In genomic region chr12:2240984-2241383, GRCh38 we compare ENCODE assay signal across 23 cellular contexts.
"Had no signal": no experiment of that assay in that cellular context is flagged by ENCODE, and none has a peak within 500 bp of the region (broad histone marks: within the 10 kb centered on the region; RNA-seq: fewer than 3 reads in every experiment).

No MANE protein-coding gene starts in this region.

- H3K4me3 ChIP-seq: lung, prostate gland, testis, upper lobe of right lung had no signal

- H3K4me3 Mint-ChIP-seq: activated naive CD8-positive, alpha-beta T cell treated with anti-CD3 and anti-CD28 coated beads for 36 hours; activated T-cell treated with anti-CD3 and anti-CD28 coated beads, Interleukin-2, amount 50 U/mL, for 4 hours; natural killer cell treated with Interleukin-12 subunit alpha and Interleukin-12 subunit beta and Interleukin-15 and Interleukin-18, amount 100 ng/mL, for 72 hours; stimulated activated naive B cell treated with anti-CD40 and anti-IgM and Interleukin-4, amounts not matched to agents 10 μg/mL and 1 μg/mL and 100 μg/mL, for 72 hours; T-helper 1 cell treated with Interleukin-12 subunit alpha and Interleukin-12 subunit beta and Interleukin-4 antibody, amounts not matched to agents 30 μg/mL and 1 μg/mL, for 36 hours; WTC11 had no signal

- H3K27ac Mint-ChIP-seq: activated naive CD8-positive, alpha-beta T cell treated with anti-CD3 and anti-CD28 coated beads for 36 hours; natural killer cell treated with Interleukin-12 subunit alpha and Interleukin-12 subunit beta and Interleukin-15 and Interleukin-18, amount 100 ng/mL, for 72 hours; stimulated activated naive B cell treated with anti-CD40 and anti-IgM and Interleukin-4, amounts not matched to agents 10 μg/mL and 1 μg/mL and 100 μg/mL, for 72 hours; T-helper 1 cell treated with Interleukin-12 subunit alpha and Interleukin-12 subunit beta and Interleukin-4 antibody, amounts not matched to agents 30 μg/mL and 1 μg/mL, for 36 hours had no signal

- H3K36me3 ChIP-seq: prostate gland, upper lobe of right lung had no signal

- DNase-seq: activated CD8-positive, alpha-beta memory T cell treated with anti-CD3 and anti-CD28 coated beads, Interleukin-2, amount 50 U/mL, for 48 hours; activated naive CD4-positive, alpha-beta T cell treated with Interleukin-2 at 50 U/mL for 16 hours; activated naive CD8-positive, alpha-beta T cell treated with anti-CD3 and anti-CD28 coated beads for 36 hours; activated T-cell treated with anti-CD3 and anti-CD28 coated beads, Interleukin-2, amount 50 U/mL, for 4 hours; amniotic stem cell; dermis blood vessel endothelial cell; effector CD8-positive, alpha-beta T cell; erythroblast; foreskin melanocyte; glutamatergic neuron; hypothalamus; stimulated activated CD4-positive, alpha-beta T cell treated with anti-CD3 and anti-CD28 coated beads, Interleukin-2, amount 100 ng/mL, for 48 hours; stimulated activated CD8-positive, alpha-beta memory T cell treated with anti-CD3 and anti-CD28 coated beads, Interleukin-4, amount 100 ng/mL, for 48 hours; stimulated activated naive B cell treated with anti-CD40 and anti-IgM and Interleukin-4, amounts not matched to agents 10 μg/mL and 1 μg/mL and 100 μg/mL, for 72 hours; T1000; testis; upper lobe of right lung had no signal

- ATAC-seq: activated T-cell treated with anti-CD3 and anti-CD28 coated beads, Interleukin-2, amount 50 U/mL, for 4 hours; natural killer cell treated with Interleukin-12 subunit alpha and Interleukin-12 subunit beta and Interleukin-15 and Interleukin-18, amount 100 ng/mL, for 72 hours; sciatic nerve; stimulated activated naive B cell treated with anti-CD40 and anti-IgM and Interleukin-4, amounts not matched to agents 10 μg/mL and 1 μg/mL and 100 μg/mL, for 72 hours; upper lobe of right lung; WTC11 had no signal

- H3K4me1 ChIP-seq: prostate gland, testis had no signal

- H3K9me3 ChIP-seq: prostate gland, testis, upper lobe of right lung had no signal

- H3K27me3 Mint-ChIP-seq: activated naive CD8-positive, alpha-beta T cell treated with anti-CD3 and anti-CD28 coated beads for 36 hours had no signal

- H3K27ac ChIP-seq: prostate gland, testis, upper lobe of right lung had no signal

- H3K36me3 Mint-ChIP-seq: activated naive CD8-positive, alpha-beta T cell treated with anti-CD3 and anti-CD28 coated beads for 36 hours; natural killer cell treated with Interleukin-12 subunit alpha and Interleukin-12 subunit beta and Interleukin-15 and Interleukin-18, amount 100 ng/mL, for 72 hours; stimulated activated naive B cell treated with anti-CD40 and anti-IgM and Interleukin-4, amounts not matched to agents 10 μg/mL and 1 μg/mL and 100 μg/mL, for 72 hours; WTC11 had no signal

- H3K27me3 ChIP-seq: testis, upper lobe of right lung had no signal

- H3K9me3 Mint-ChIP-seq: activated naive CD8-positive, alpha-beta T cell treated with anti-CD3 and anti-CD28 coated beads for 36 hours; activated T-cell treated with anti-CD3 and anti-CD28 coated beads, Interleukin-2, amount 50 U/mL, for 4 hours; natural killer cell treated with Interleukin-12 subunit alpha and Interleukin-12 subunit beta and Interleukin-15 and Interleukin-18, amount 100 ng/mL, for 72 hours; stimulated activated naive B cell treated with anti-CD40 and anti-IgM and Interleukin-4, amounts not matched to agents 10 μg/mL and 1 μg/mL and 100 μg/mL, for 72 hours; T-helper 1 cell treated with Interleukin-12 subunit alpha and Interleukin-12 subunit beta and Interleukin-4 antibody, amounts not matched to agents 30 μg/mL and 1 μg/mL, for 36 hours; WTC11 had no signal

- H3K4me1 Mint-ChIP-seq: activated naive CD8-positive, alpha-beta T cell treated with anti-CD3 and anti-CD28 coated beads for 36 hours had no signal
